In the genomic region with DNA sequence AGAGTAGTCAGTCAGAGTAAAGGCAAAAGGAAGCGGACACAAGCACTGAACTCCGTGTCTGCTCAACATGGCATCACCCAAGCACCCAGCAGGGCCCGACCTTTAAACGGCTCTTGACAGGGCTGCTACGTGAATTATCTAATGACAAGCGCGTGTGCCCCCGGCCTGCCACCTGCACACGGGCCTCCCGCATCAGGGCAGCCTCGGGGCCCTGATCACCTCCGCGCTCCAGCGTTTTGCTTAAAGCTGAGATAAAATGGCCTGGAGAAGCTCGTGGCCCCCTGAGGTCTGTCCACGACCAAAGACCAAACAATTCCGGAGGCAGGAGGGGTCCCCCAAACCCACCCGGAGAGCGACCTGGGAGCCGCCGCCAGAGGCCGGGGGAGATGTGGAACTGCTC, we compare ENCODE assay signal across 7 cellular contexts. TPM values are rescaled to one million over a fixed set of nuclear protein-coding genes. Genes with fewer than 3 reads are reported as not detected.
A peak's percentile ranks its signal among the peaks of the same experiment; 100 is the strongest.
DNase-seq lines count a peak whose midpoint lies in the region; ATAC-seq and TF ChIP-seq lines count a peak whose summit lies in the region.

No MANE protein-coding gene starts in this region.

- DNase-seq in effector CD4-positive, alpha-beta T cell: peak; percentile 20
- DNase-seq in type B pancreatic cell (ENCODE audit: extremely low spot score, unreplicated experiment): no peak
- no peak for DNase-seq in dedifferentiated amniotic fluid mesenchymal stem cell (ENCODE audit: extremely low spot score)

- H3K4me3 Mint-ChIP-seq in type B pancreatic cell: peak overlapping the region; percentile 92

- H3K36me3 Mint-ChIP-seq in type B pancreatic cell: peaks cover 8% of the 10 kb centered on the region

- no peaks in the 10 kb centered on the region for H3K9me3 ChIP-seq in SU-DHL-6 (ENCODE audit: insufficient read depth, low read length)
- no peaks in the 10 kb centered on the region for H3K9me3 ChIP-seq in mucosa of stomach (ENCODE audit: control insufficient read depth, low read length)

- H3K9ac ChIP-seq in SU-DHL-6 (ENCODE audit: low read length) (peak overlapping the region; percentile 99), mucosa of stomach (ENCODE audit: low read length) (peak overlapping the region; percentile 84)

- H3K4me1 Mint-ChIP-seq in type B pancreatic cell (ENCODE audit: unreplicated experiment): peaks cover 7% of the 10 kb centered on the region

- H2AFZ ChIP-seq in SU-DHL-6 (ENCODE audit: low read depth, low read length, severe bottlenecking): peak overlapping the region; percentile 18

- TF ChIP-seq CTCF in SU-DHL-6 (IDR thresholded peaks at IDR 0.05; ENCODE audit: insufficient read depth, low read length, poor library complexity, severe bottlenecking) (no peak), type B pancreatic cell (conservative IDR thresholded peaks at IDR 0.05) (no peak)

- H4K20me1 ChIP-seq in SU-DHL-6 (ENCODE audit: low read depth, low read length): peaks cover 7% of the 10 kb centered on the region; the same call in 1 of the 2 replicates

- H3F3A ChIP-seq in SU-DHL-6 (ENCODE audit: insufficient read depth): no peaks in the 10 kb centered on the region

- peak overlapping the region; percentile 6; the same call in 1 of the 2 replicates for H3K27ac ChIP-seq in SU-DHL-6 (ENCODE audit: low read depth, low read length)

- peaks cover 5% of the 10 kb centered on the region for H3K4me1 ChIP-seq in mucosa of stomach (ENCODE audit: control insufficient read depth, insufficient read depth, low read length)

- peak overlapping the region; percentile 97 for H3K4me2 ChIP-seq in SU-DHL-6 (ENCODE audit: low read depth, low read length, poor library complexity, severe bottlenecking)

- no peaks in the 10 kb centered on the region for H3K9me3 Mint-ChIP-seq in type B pancreatic cell

- no peaks in the 10 kb centered on the region for H3K9me2 ChIP-seq in SU-DHL-6 (replicated peaks; ENCODE audit: insufficient read depth, low read length)

- H3K36me3 ChIP-seq in SU-DHL-6 (ENCODE audit: low read length): no peaks in the 10 kb centered on the region; the same call in 1 of the 2 replicates
- peaks cover 17% of the 10 kb centered on the region for H3K36me3 ChIP-seq in mucosa of stomach (ENCODE audit: control insufficient read depth, insufficient read depth, low read length)

- H3K27me3 ChIP-seq in SU-DHL-6 (ENCODE audit: low read length) (no peaks in the 10 kb centered on the region), mucosa of stomach (ENCODE audit: control insufficient read depth, insufficient read depth, low read length) (no peaks in the 10 kb centered on the region)

- peak overlapping the region; percentile 86 for H3K27ac Mint-ChIP-seq in type B pancreatic cell

- peak; percentile 13 for ATAC-seq in GM18511 (IDR thresholded peaks at IDR 0.05; ENCODE audit: unreplicated experiment)
- peak; percentile 24 for ATAC-seq in HG02943 (IDR thresholded peaks at IDR 0.05; ENCODE audit: low read depth, unreplicated experiment)

- H3K4me3 ChIP-seq in SU-DHL-6 (ENCODE audit: insufficient read depth, low read length, poor library complexity, severe bottlenecking) (peak overlapping the region; percentile 90), mucosa of stomach (ENCODE audit: low read length) (peak overlapping the region; percentile 49)

- H3K27me3 Mint-ChIP-seq in type B pancreatic cell: peaks cover 21% of the 10 kb centered on the region

- H3K79me2 ChIP-seq in SU-DHL-6 (ENCODE audit: insufficient read depth, low read length): peaks cover 45% of the 10 kb centered on the region

RNA-seq across cellular contexts. Expression of a gene that starts 0.4 kb away (rescaled TPM):
- total RNA-seq in type B pancreatic cell (ENCODE audit: low replicate concordance): 121 and 136 TPM in 2 replicates

RNA-seq across cellular contexts. Expression of a gene that starts 5.5 kb away (rescaled TPM):
- not detected in 2 replicates for total RNA-seq in type B pancreatic cell (ENCODE audit: low replicate concordance)

RNA-seq across cellular contexts. Expression of a gene that starts 28.6 kb away (rescaled TPM):
- total RNA-seq in type B pancreatic cell (ENCODE audit: low replicate concordance): not detected in 2 replicates
